ENCODE assay signal across 27 cellular contexts in genomic region chr1:14424325-14425000, GRCh38.
"Had no signal": no experiment of that assay in that cellular context is flagged by ENCODE, and none has a peak within 500 bp of the region (broad histone marks: within the 10 kb centered on the region; RNA-seq: fewer than 3 reads in every experiment).

No MANE protein-coding gene starts in this region.

- H3K27ac ChIP-seq: colonic mucosa, esophagus muscularis mucosa, foreskin keratinocyte, gastroesophageal sphincter, heart left ventricle, hepatocyte, lower lobe of right lung, neutrophil, parathyroid adenoma, prostate gland, right atrium auricular region, suprapubic skin, transverse colon, upper lobe of right lung, uterus had no signal

- H3K9ac ChIP-seq: parathyroid adenoma had no signal

- H2AFZ ChIP-seq: hepatocyte, parathyroid adenoma had no signal

- H3K4me3 Mint-ChIP-seq: dendritic cell treated with granulocyte-macrophage colony-stimulating factor and Interleukin-4, amounts not matched to agents 40 ng/mL and 50 ng/mL, for 4 days; natural killer cell; stimulated activated naive B cell treated with anti-CD40 and anti-IgM and Interleukin-4, amounts not matched to agents 10 μg/mL and 1 μg/mL and 100 μg/mL, for 72 hours; stimulated activated naive CD8-positive, alpha-beta T cell treated with anti-CD3 and anti-CD28 coated beads, Interleukin-15, Interleukin-2, amounts not matched to agents 100 ng/mL and 50 ng/mL, for 24 hours had no signal

- H3K4me1 ChIP-seq: colonic mucosa, esophagus muscularis mucosa, foreskin keratinocyte, gastroesophageal sphincter, heart left ventricle, lower lobe of right lung, parathyroid adenoma, prostate gland, right atrium auricular region, suprapubic skin, transverse colon, upper lobe of right lung, uterus had no signal

- H3K27me3 ChIP-seq: colonic mucosa, esophagus muscularis mucosa, foreskin keratinocyte, gastroesophageal sphincter, hepatocyte, neutrophil, right atrium auricular region, suprapubic skin, transverse colon, upper lobe of right lung, uterus had no signal

- H3K36me3 ChIP-seq: colonic mucosa, esophagus muscularis mucosa, gastroesophageal sphincter, heart left ventricle, lower lobe of right lung, neutrophil, prostate gland, right atrium auricular region, suprapubic skin, transverse colon, upper lobe of right lung, uterus had no signal

- H3K27ac Mint-ChIP-seq: dendritic cell treated with granulocyte-macrophage colony-stimulating factor and Interleukin-4, amounts not matched to agents 40 ng/mL and 50 ng/mL, for 4 days; natural killer cell; stimulated activated naive B cell treated with anti-CD40 and anti-IgM and Interleukin-4, amounts not matched to agents 10 μg/mL and 1 μg/mL and 100 μg/mL, for 72 hours; stimulated activated naive CD8-positive, alpha-beta T cell treated with anti-CD3 and anti-CD28 coated beads, Interleukin-15, Interleukin-2, amounts not matched to agents 100 ng/mL and 50 ng/mL, for 24 hours had no signal

- H3K9me3 Mint-ChIP-seq: dendritic cell treated with granulocyte-macrophage colony-stimulating factor and Interleukin-4, amounts not matched to agents 40 ng/mL and 50 ng/mL, for 4 days; natural killer cell; stimulated activated naive CD8-positive, alpha-beta T cell treated with anti-CD3 and anti-CD28 coated beads, Interleukin-15, Interleukin-2, amounts not matched to agents 100 ng/mL and 50 ng/mL, for 24 hours had no signal

- DNase-seq: colonic mucosa; effector CD8-positive, alpha-beta T cell; foreskin keratinocyte; heart left ventricle; kidney glomerular epithelial cell; left ventricle myocardium superior; lower lobe of right lung; natural killer cell; stimulated activated CD4-positive, alpha-beta T cell treated with anti-CD3 and anti-CD28 coated beads, Interleukin-2, amount 100 ng/mL, for 24 hours; stimulated activated CD4-positive, alpha-beta T cell treated with anti-CD3 and anti-CD28 coated beads, Interleukin-4, amount 100 ng/mL, for 24 hours; stimulated activated naive B cell treated with anti-CD40 and anti-IgM and Interleukin-4, amounts not matched to agents 10 μg/mL and 1 μg/mL and 100 μg/mL, for 72 hours; transverse colon; upper lobe of right lung; uterus had no signal

- H3K4me3 ChIP-seq: colonic mucosa, esophagus muscularis mucosa, gastroesophageal sphincter, heart left ventricle, hepatocyte, lower lobe of right lung, prostate gland, right atrium auricular region, smooth muscle cell, suprapubic skin, transverse colon, upper lobe of right lung, uterus had no signal

- H3K79me2 ChIP-seq: hepatocyte, parathyroid adenoma had no signal

- H3K4me1 Mint-ChIP-seq: natural killer cell; stimulated activated naive B cell treated with anti-CD40 and anti-IgM and Interleukin-4, amounts not matched to agents 10 μg/mL and 1 μg/mL and 100 μg/mL, for 72 hours had no signal

- H3K27me3 Mint-ChIP-seq: dendritic cell treated with granulocyte-macrophage colony-stimulating factor and Interleukin-4, amounts not matched to agents 40 ng/mL and 50 ng/mL, for 4 days; stimulated activated naive CD8-positive, alpha-beta T cell treated with anti-CD3 and anti-CD28 coated beads, Interleukin-15, Interleukin-2, amounts not matched to agents 100 ng/mL and 50 ng/mL, for 24 hours had no signal

- FAIRE-seq: endothelial cell of umbilical vein, islet of Langerhans had no signal

- H3K36me3 Mint-ChIP-seq: natural killer cell; stimulated activated naive B cell treated with anti-CD40 and anti-IgM and Interleukin-4, amounts not matched to agents 10 μg/mL and 1 μg/mL and 100 μg/mL, for 72 hours had no signal

- H3K4me2 ChIP-seq: hepatocyte, smooth muscle cell had no signal

- H3K9me3 ChIP-seq: colonic mucosa, esophagus muscularis mucosa, gastroesophageal sphincter, heart left ventricle, lower lobe of right lung, neutrophil, prostate gland, right atrium auricular region, suprapubic skin, transverse colon, upper lobe of right lung, uterus had no signal
